Comparison of ENCODE assay signal across 8 cellular contexts in genomic region chr6:10478187-10479040, GRCh38. TPM values are rescaled to one million over a fixed set of nuclear protein-coding genes. Genes with fewer than 3 reads are reported as not detected.
A peak's percentile ranks its signal among the peaks of the same experiment; 100 is the strongest.
DNase-seq lines count a peak whose midpoint lies in the region; ATAC-seq and TF ChIP-seq lines count a peak whose summit lies in the region.

No MANE protein-coding gene starts in this region.

- no peak overlapping the region for H3K4me3 Mint-ChIP-seq in activated CD8-positive, alpha-beta memory T cell treated with anti-CD3 and anti-CD28 coated beads, Interleukin-2, amount 10 ng/mL, durations not matched to agents 7 days and 5 days
- H3K4me3 Mint-ChIP-seq in neural progenitor cell = no peak overlapping the region

- TF ChIP-seq CTCF in OCI-LY3 (IDR thresholded peaks at IDR 0.05; ENCODE audit: low read depth, low read length) (peak; percentile 63), dorsolateral prefrontal cortex (IDR thresholded peaks at IDR 0.05 in 54 of 56, conservative IDR thresholded peaks at IDR 0.05 in 2 of 56; ENCODE audit: low read depth in 1 of 56, partially characterized antibody in 56 of 56) (peak in 55 of 56 donors; percentile 24 to 72 (median 52)), neural progenitor cell (IDR thresholded peaks at IDR 0.05) (peak; percentile 82)

- H3K79me2 ChIP-seq in OCI-LY3 (ENCODE audit: low read length) = no peaks in the 10 kb centered on the region
- H3K79me2 ChIP-seq in neural progenitor cell (ENCODE audit: low read depth) = no peaks in the 10 kb centered on the region

- H2AFZ ChIP-seq in OCI-LY3 (ENCODE audit: low read depth, low read length) (no peak overlapping the region), neural progenitor cell (replicated peaks) (no peak overlapping the region)

- H3K36me3 ChIP-seq in OCI-LY3 (replicated peaks; ENCODE audit: low read depth, low read length) (no peaks in the 10 kb centered on the region), neural progenitor cell (no peaks in the 10 kb centered on the region)

- CTCF ChIA-PET in activated CD8-positive, alpha-beta memory T cell treated with anti-CD3 and anti-CD28 coated beads, Interleukin-2, amount 10 ng/mL, durations not matched to agents 7 days and 5 days (lab: Charles Lee) = interaction anchor here (0.7 to 4.7 kb wide), 30 partner anchors 9 to 645 kb away, joined by 3 to 50 read pairs (median 4); no protein-coding TSS in a partner anchor

- peaks cover 2% of the 10 kb centered on the region for H3K4me1 Mint-ChIP-seq in activated CD8-positive, alpha-beta memory T cell treated with anti-CD3 and anti-CD28 coated beads, Interleukin-2, amount 10 ng/mL, durations not matched to agents 7 days and 5 days
- H3K4me1 Mint-ChIP-seq in neural progenitor cell = peaks cover 2% of the 10 kb centered on the region

- H3K27ac Mint-ChIP-seq in activated CD8-positive, alpha-beta memory T cell treated with anti-CD3 and anti-CD28 coated beads, Interleukin-2, amount 10 ng/mL, durations not matched to agents 7 days and 5 days = no peak overlapping the region
- H3K27ac Mint-ChIP-seq in neural progenitor cell = no peak overlapping the region

- H3K27ac ChIP-seq in OCI-LY3 (ENCODE audit: low read length) (no peak overlapping the region), dorsolateral prefrontal cortex (no peak overlapping the region), neural progenitor cell (no peak overlapping the region)

- H3K9ac ChIP-seq in OCI-LY3 (ENCODE audit: low read length) (no peak overlapping the region), neural progenitor cell (no peak overlapping the region)

- no peak for DNase-seq in activated CD8-positive, alpha-beta memory T cell treated with anti-CD3 and anti-CD28 coated beads, Interleukin-2, amount 10 ng/mL, durations not matched to agents 7 days and 5 days
- no peak for DNase-seq in activated CD8-positive, alpha-beta memory T cell treated with anti-CD3 and anti-CD28 coated beads for 24 hours
- DNase-seq in dorsolateral prefrontal cortex (no peak), neural progenitor cell (ENCODE audit: low spot score) (peak; percentile 52), sciatic nerve (ENCODE audit: low spot score) (no peak)
- DNase-seq in activated CD4-positive, CD25-positive, alpha-beta regulatory T cell (lab: John Stamatoyannopoulos, UW) = no peak

- H3K9me3 ChIP-seq in OCI-LY3 (ENCODE audit: insufficient read depth, low read length) = no peaks in the 10 kb centered on the region
- no peaks in the 10 kb centered on the region for H3K9me3 ChIP-seq in neural progenitor cell (ENCODE audit: low read depth)

- H3F3A ChIP-seq in neural progenitor cell (ENCODE audit: low read depth) = peaks cover 7% of the 10 kb centered on the region

- peak; percentile 33 for ATAC-seq in activated CD8-positive, alpha-beta memory T cell treated with anti-CD3 and anti-CD28 coated beads, Interleukin-2, amount 10 ng/mL, durations not matched to agents 7 days and 5 days
- ATAC-seq in HG03139 (IDR thresholded peaks at IDR 0.05; ENCODE audit: unreplicated experiment) = peak; percentile 73
- no peak for ATAC-seq in sciatic nerve

- H3K9me3 Mint-ChIP-seq in activated CD8-positive, alpha-beta memory T cell treated with anti-CD3 and anti-CD28 coated beads, Interleukin-2, amount 10 ng/mL, durations not matched to agents 7 days and 5 days (ENCODE audit: low read depth) = no peaks in the 10 kb centered on the region
- H3K9me3 Mint-ChIP-seq in neural progenitor cell = no peaks in the 10 kb centered on the region

- intact Hi-C loops in dorsolateral prefrontal cortex (cut with DNase I) = no loop called here
- intact Hi-C loops in sciatic nerve (cut with DNase I) = no loop called here

- H3K4me1 ChIP-seq in OCI-LY3 (ENCODE audit: low read length) = no peaks in the 10 kb centered on the region
- H3K4me1 ChIP-seq in neural progenitor cell = no peaks in the 10 kb centered on the region

- H3K4me3 ChIP-seq in OCI-LY3 (ENCODE audit: low read length) (no peak overlapping the region), dorsolateral prefrontal cortex (no peak overlapping the region), neural progenitor cell (no peak overlapping the region)

- H3K27me3 ChIP-seq in OCI-LY3 (ENCODE audit: low read depth, low read length) (no peaks in the 10 kb centered on the region), dorsolateral prefrontal cortex (peaks cover 0 to 9% (median 0%) of the 10 kb centered on the region in 45 donors), neural progenitor cell (no peaks in the 10 kb centered on the region)

- no peaks in the 10 kb centered on the region for H3K36me3 Mint-ChIP-seq in activated CD8-positive, alpha-beta memory T cell treated with anti-CD3 and anti-CD28 coated beads, Interleukin-2, amount 10 ng/mL, durations not matched to agents 7 days and 5 days
- H3K36me3 Mint-ChIP-seq in neural progenitor cell = no peaks in the 10 kb centered on the region

- peaks cover 28% of the 10 kb centered on the region for H3K27me3 Mint-ChIP-seq in activated CD8-positive, alpha-beta memory T cell treated with anti-CD3 and anti-CD28 coated beads, Interleukin-2, amount 10 ng/mL, durations not matched to agents 7 days and 5 days
- peaks cover 6% of the 10 kb centered on the region for H3K27me3 Mint-ChIP-seq in neural progenitor cell (ENCODE audit: insufficient read depth, low read depth)

- H3K4me2 ChIP-seq in OCI-LY3 (ENCODE audit: low read length) (no peak overlapping the region), neural progenitor cell (no peak overlapping the region)

- H4K20me1 ChIP-seq in OCI-LY3 (ENCODE audit: insufficient read depth, low read length) = no peaks in the 10 kb centered on the region
- H4K20me1 ChIP-seq in neural progenitor cell (ENCODE audit: low read depth) = no peaks in the 10 kb centered on the region

RNA-seq across cellular contexts. Expression of gene GCNT2, which starts 42.7 kb away (rescaled TPM):
- total RNA-seq in activated CD8-positive, alpha-beta memory T cell treated with anti-CD3 and anti-CD28 coated beads, Interleukin-2, amount 10 ng/mL, durations not matched to agents 7 days and 5 days = 1 to 10 TPM; 2.2 to 4.3 TPM
- total RNA-seq in dorsolateral prefrontal cortex = 1 to 10 TPM; 1.4 to 8.0 (median 3.3) TPM
- total RNA-seq in neural progenitor cell (ENCODE audit: low replicate concordance) = 34.7 and 48.4 TPM in 2 replicates
- total RNA-seq in sciatic nerve = 2.6 TPM
